ENCODE assay signal across 3 cellular contexts in the genomic region with DNA sequence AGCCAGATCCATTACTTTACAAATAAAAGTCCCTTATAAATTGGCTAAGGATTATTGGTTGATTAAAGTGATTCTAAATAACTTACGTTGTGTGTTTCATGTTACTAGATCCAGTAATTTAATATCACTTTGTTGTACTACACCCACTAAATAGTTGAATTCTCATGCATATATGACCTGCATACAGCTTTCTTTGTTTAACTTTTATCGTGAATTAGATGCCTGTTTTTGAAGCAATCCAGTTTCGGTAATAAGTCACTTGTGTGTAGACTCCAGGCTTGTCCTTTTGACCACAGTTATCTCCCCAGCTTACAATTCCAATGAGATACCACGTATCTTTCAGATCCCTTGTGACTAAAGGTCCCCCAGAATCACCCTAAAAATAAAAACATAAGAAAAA.
TF ChIP-seq lines count a peak whose summit lies in the region.

No MANE protein-coding gene starts in this region.

TF ChIP-seq in SK-N-SH, 30 proteins besides CTCF, POLR2A, EP300 and RAD21:
- TF ChIP-seq CHD2 (IDR thresholded peaks at IDR 0.05; ENCODE audit: low read length, partially characterized antibody) (no peak), NFIC (IDR thresholded peaks at IDR 0.05; ENCODE audit: borderline replicate concordance) (no peak), FOXJ3 (CRISPR knock-in tag; IDR thresholded peaks at IDR 0.05) (no peak), YY1 (IDR thresholded peaks at IDR 0.05; ENCODE audit: low read depth) (no peak), MEF2A (IDR thresholded peaks at IDR 0.05; ENCODE audit: borderline replicate concordance, low read depth) (no peak), NRF1 (IDR thresholded peaks at IDR 0.05; ENCODE audit: low read depth, low read length) (no peak), SMC3 (IDR thresholded peaks at IDR 0.05; ENCODE audit: low read depth, low read length) (no peak), GABPA (IDR thresholded peaks at IDR 0.05; ENCODE audit: low read depth) (no peak)
- TF ChIP-seq, protein P1, sequence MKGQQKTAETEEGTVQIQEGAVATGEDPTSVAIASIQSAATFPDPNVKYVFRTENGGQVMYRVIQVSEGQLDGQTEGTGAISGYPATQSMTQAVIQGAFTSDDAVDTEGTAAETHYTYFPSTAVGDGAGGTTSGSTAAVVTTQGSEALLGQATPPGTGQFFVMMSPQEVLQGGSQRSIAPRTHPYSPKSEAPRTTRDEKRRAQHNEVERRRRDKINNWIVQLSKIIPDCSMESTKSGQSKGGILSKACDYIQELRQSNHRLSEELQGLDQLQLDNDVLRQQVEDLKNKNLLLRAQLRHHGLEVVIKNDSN (IDR thresholded peaks at IDR 0.05; ENCODE audit: borderline replicate concordance, low read depth): no peak
- TF ChIP-seq, protein P2, sequence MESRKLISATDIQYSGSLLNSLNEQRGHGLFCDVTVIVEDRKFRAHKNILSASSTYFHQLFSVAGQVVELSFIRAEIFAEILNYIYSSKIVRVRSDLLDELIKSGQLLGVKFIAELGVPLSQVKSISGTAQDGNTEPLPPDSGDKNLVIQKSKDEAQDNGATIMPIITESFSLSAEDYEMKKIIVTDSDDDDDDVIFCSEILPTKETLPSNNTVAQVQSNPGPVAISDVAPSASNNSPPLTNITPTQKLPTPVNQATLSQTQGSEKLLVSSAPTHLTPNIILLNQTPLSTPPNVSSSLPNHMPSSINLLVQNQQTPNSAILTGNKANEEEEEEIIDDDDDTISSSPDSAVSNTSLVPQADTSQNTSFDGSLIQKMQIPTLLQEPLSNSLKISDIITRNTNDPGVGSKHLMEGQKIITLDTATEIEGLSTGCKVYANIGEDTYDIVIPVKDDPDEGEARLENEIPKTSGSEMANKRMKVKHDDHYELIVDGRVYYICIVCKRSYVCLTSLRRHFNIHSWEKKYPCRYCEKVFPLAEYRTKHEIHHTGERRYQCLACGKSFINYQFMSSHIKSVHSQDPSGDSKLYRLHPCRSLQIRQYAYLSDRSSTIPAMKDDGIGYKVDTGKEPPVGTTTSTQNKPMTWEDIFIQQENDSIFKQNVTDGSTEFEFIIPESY (IDR thresholded peaks at IDR 0.05; ENCODE audit: borderline replicate concordance, low read depth): no peak
- TF ChIP-seq, protein P3, sequence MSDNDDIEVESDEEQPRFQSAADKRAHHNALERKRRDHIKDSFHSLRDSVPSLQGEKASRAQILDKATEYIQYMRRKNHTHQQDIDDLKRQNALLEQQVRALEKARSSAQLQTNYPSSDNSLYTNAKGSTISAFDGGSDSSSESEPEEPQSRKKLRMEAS (IDR thresholded peaks at IDR 0.05; ENCODE audit: low read depth): no peak

TF ChIP-seq in SK-N-SH treated with all-trans-retinoic acid at 6 μM for 48 hours, 23 proteins besides CTCF, POLR2A, EP300 and RAD21:
- TF ChIP-seq ISL1 (CRISPR knock-in tag; IDR thresholded peaks at IDR 0.05) (no peak), POU6F1 (CRISPR knock-in tag; IDR thresholded peaks at IDR 0.05; ENCODE audit: borderline replicate concordance, low read depth) (no peak), PATZ1 (CRISPR knock-in tag; IDR thresholded peaks at IDR 0.05; ENCODE audit: borderline replicate concordance) (no peak)
TF ChIP-seq in SK-N-SH treated with all-trans-retinoic acid at 6 μM for 48 hours: peak in this region for 0.

TF ChIP-seq in K562, 482 proteins besides CTCF, POLR2A, EP300 and RAD21:
- no peak for TF ChIP-seq SRSF7 (optimal IDR thresholded peaks at IDR 0.05; ENCODE audit: low read depth, low read length)
- TF ChIP-seq MYNN (IDR thresholded peaks at IDR 0.05): peak; percentile 72
- TF ChIP-seq MYNN (CRISPR knock-in tag; IDR thresholded peaks at IDR 0.05): no peak
TF ChIP-seq in K562: peak in this region for 1.
